In the genomic region with DNA sequence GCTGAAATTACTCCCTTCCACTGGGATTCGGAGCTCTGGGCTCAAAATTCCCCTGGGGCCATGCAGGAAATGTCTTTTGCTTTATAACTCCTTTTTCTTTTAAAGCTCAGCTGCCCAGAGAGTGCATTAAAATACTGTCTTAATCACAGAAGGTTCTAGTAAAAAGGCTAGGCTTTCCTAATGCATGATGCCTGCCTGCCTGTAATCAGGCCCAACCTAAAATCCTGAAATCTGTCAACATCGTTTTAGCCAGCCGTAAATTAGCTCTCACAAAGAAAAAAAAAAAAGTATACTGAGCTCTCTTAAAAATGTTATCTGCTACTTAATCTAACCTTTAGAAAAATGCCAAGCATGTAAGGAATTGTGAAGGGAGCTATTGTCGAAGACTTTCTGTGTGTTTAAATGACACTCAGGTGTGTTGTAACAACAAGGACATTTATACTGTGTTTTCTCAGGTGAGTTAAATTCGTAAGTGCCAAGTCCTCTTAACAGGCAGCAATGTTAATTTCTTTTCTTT, we compare ENCODE assay signal across 14 cellular contexts. TPM values are rescaled to one million over a fixed set of nuclear protein-coding genes. Genes with fewer than 3 reads are reported as not detected.
DNase-seq lines count a peak whose midpoint lies in the region; ATAC-seq, FAIRE-seq and TF ChIP-seq lines count a peak whose summit lies in the region.
"Had no signal": no experiment of that assay in that cellular context is flagged by ENCODE, and none has a peak within 500 bp of the region (broad histone marks: within the 10 kb centered on the region; RNA-seq: fewer than 3 reads in every experiment).

No MANE protein-coding gene starts in this region.

- no peak overlapping the region for H3K14ac ChIP-seq in IMR-90 (replicated peaks; ENCODE audit: low read depth, low read length)

- CTCF ChIA-PET in IMR-90 (lab: Yijun Ruan, JAX) = interaction anchor here (1.4 kb wide), 1 partner anchor 140 kb away, joined by 5 read pairs; no protein-coding TSS in a partner anchor

- WGBS in IMR-90 (ENCODE audit: extremely low coverage in 2 of 2, insufficient read length in 1 of 2), 2 experiments = no CpG with 5 or more reads among the region's 5 CpGs

- H3K4me2 ChIP-seq in IMR-90 (ENCODE audit: low read depth, low read length) (peak overlapping the region; percentile 22; the same call in 1 of the 2 replicates), osteoblast (ENCODE audit: insufficient read depth, low read length) (peak overlapping the region; percentile 66)

- no peaks in the 10 kb centered on the region for H3K79me1 ChIP-seq in IMR-90 (ENCODE audit: low read depth in 1 of 2, low read length in 2 of 2)

- H4K5ac ChIP-seq in IMR-90 (ENCODE audit: low read depth, low read length) = no peak overlapping the region

- no peak overlapping the region for H3K23ac ChIP-seq in IMR-90 (ENCODE audit: low read depth, low read length)

- POLR2A ChIA-PET in IMR-90 (lab: Charles Lee; ENCODE audit: unreplicated experiment) = interaction anchor here (0.6 kb wide), 1 partner anchor 1537 kb away, joined by 3 read pairs; no protein-coding TSS in a partner anchor

- no peak overlapping the region for H2AK9ac ChIP-seq in IMR-90 (replicated peaks; ENCODE audit: low read depth, low read length, poor library complexity)

- H4K91ac ChIP-seq in IMR-90 (ENCODE audit: insufficient read depth, low read depth, low read length) = no peak overlapping the region

- DNase-seq in AG08395 (ENCODE audit: low spot score) (peak; percentile 35), IMR-90 (no peak), osteoblast (ENCODE audit: insufficient read length, low spot score, missing footprints) (no peak), NCI-H146 (lab: John Stamatoyannopoulos, UW) (no peak), MG63 (no peak), 8988T (no peak)
- DNase-seq in activated CD4-positive, alpha-beta T cell treated with anti-CD3 and anti-CD28 coated beads, Interleukin-2, amount 50 U/mL, for 48 hours = no peak
- DNase-seq: activated CD8-positive, alpha-beta memory T cell treated with anti-CD3 and anti-CD28 coated beads, Interleukin-2, amount 50 U/mL, for 4 hours; KG1; NCI-H524; stimulated activated CD4-positive, alpha-beta T cell treated with anti-CD3 and anti-CD28 coated beads, Interleukin-2, amount 100 ng/mL, for 48 hours had no signal

- ATAC-seq in IMR-90 (ENCODE audit: low read depth) = peak; percentile 10; the same call in 1 of the 2 replicates
- ATAC-seq: natural killer cell treated with Interleukin-12 subunit alpha and Interleukin-12 subunit beta and Interleukin-15 and Interleukin-18, amount 100 ng/mL, for 72 hours had no signal

- H4K8ac ChIP-seq in IMR-90 (ENCODE audit: low read depth in 2 of 2, low read length in 2 of 2) = no peak overlapping the region

- H3K4ac ChIP-seq in IMR-90 (ENCODE audit: low read depth, low read length) = no peak overlapping the region

- intact Hi-C loops in IMR-90 (cut with micrococcal nuclease) = no loop called here

- TF ChIP-seq POLR2A in IMR-90 (IDR thresholded peaks at IDR 0.05; ENCODE audit: low read depth, low read length) = no peak

- TF ChIP-seq RAD21 in IMR-90 (IDR thresholded peaks at IDR 0.05; ENCODE audit: low read length) = no peak

- H2AFZ ChIP-seq in IMR-90 (replicated peaks; ENCODE audit: low read length, poor library complexity) = peak overlapping the region; percentile 5
- H2AFZ ChIP-seq in osteoblast (ENCODE audit: low read length) = no peak overlapping the region

- no peak overlapping the region for H3K4me3 ChIP-seq in IMR-90 (ENCODE audit: insufficient read depth, low read depth, low read length)
- H3K4me3 ChIP-seq in osteoblast (ENCODE audit: insufficient read depth, low read length) = no peak overlapping the region
- H3K4me3 ChIP-seq in MG63 = no peak overlapping the region

- in situ Hi-C loops in IMR-90 (cut with MboI; ENCODE audit: low sequenced_read_pairs) = no loop called here

- H2BK20ac ChIP-seq in IMR-90 (ENCODE audit: low read depth, low read length) = no peak overlapping the region

- H4K20me1 ChIP-seq in IMR-90 (ENCODE audit: insufficient read depth, low read length) (no peaks in the 10 kb centered on the region), osteoblast (ENCODE audit: insufficient read depth, low read length) (no peaks in the 10 kb centered on the region)

- no peak overlapping the region for H3K18ac ChIP-seq in IMR-90 (ENCODE audit: low read depth, low read length)

- no peak overlapping the region for H2BK120ac ChIP-seq in IMR-90 (ENCODE audit: low read depth, low read length)

- H3K79me2 ChIP-seq in osteoblast (ENCODE audit: insufficient read depth, low read length) = peaks cover 12% of the 10 kb centered on the region

- H3K36me3 ChIP-seq in IMR-90 (ENCODE audit: control insufficient read depth, insufficient read depth, low read length) = no peaks in the 10 kb centered on the region
- H3K36me3 ChIP-seq in osteoblast (ENCODE audit: insufficient read depth, low read length) = no peaks in the 10 kb centered on the region
- no peaks in the 10 kb centered on the region for H3K36me3 ChIP-seq in MG63

- no peaks in the 10 kb centered on the region for H3K9me1 ChIP-seq in IMR-90 (ENCODE audit: insufficient read depth, low read length)

- peak; percentile 46 for FAIRE-seq in endometrium (lab: Jason Lieb, UNC)
- FAIRE-seq: GM12891 had no signal

- no peak overlapping the region for H3K27ac ChIP-seq in IMR-90 (ENCODE audit: insufficient read depth, low read length)
- peak overlapping the region; percentile 75 for H3K27ac ChIP-seq in osteoblast (ENCODE audit: low read depth, low read length)

- no peak overlapping the region for H3K9ac ChIP-seq in IMR-90 (ENCODE audit: low read depth, low read length)

- TF ChIP-seq CTCF in IMR-90 (conservative IDR thresholded peaks at IDR 0.05; ENCODE audit: low read depth, low read length) (no peak), osteoblast (IDR thresholded peaks at IDR 0.05; ENCODE audit: extremely low read depth, low read depth, low read length) (no peak)

- BruUV-seq in IMR-90 (replicated peaks; lab: Mats Ljungman, UMichigan) = no TSS peak

- H2BK15ac ChIP-seq in IMR-90 (ENCODE audit: low read depth, low read length) = no peak overlapping the region

- no peak overlapping the region for H2BK5ac ChIP-seq in IMR-90 (ENCODE audit: low read depth, low read length, poor library complexity, severe bottlenecking)

- H3K27me3 ChIP-seq in IMR-90 (ENCODE audit: control insufficient read depth, insufficient read depth, low read length) = no peaks in the 10 kb centered on the region
- H3K27me3 ChIP-seq in osteoblast (ENCODE audit: insufficient read depth, low read length) = no peaks in the 10 kb centered on the region
- no peaks in the 10 kb centered on the region for H3K27me3 ChIP-seq in MG63

- H3K9me3 ChIP-seq in IMR-90 (ENCODE audit: control insufficient read depth, insufficient read depth, low read length) (no peaks in the 10 kb centered on the region), osteoblast (ENCODE audit: low read depth, low read length) (no peaks in the 10 kb centered on the region), MG63 (no peaks in the 10 kb centered on the region)

- H3K56ac ChIP-seq in IMR-90 (ENCODE audit: extremely low read depth, insufficient read depth, low read length) = no peak overlapping the region

- no peak overlapping the region for H2AK5ac ChIP-seq in IMR-90 (ENCODE audit: low read depth, low read length)

- dilution Hi-C loops in IMR-90 (cut with HindIII; ENCODE audit: low sequenced_read_pairs, unreplicated experiment) = no loop called here

- H3K4me1 ChIP-seq in IMR-90 (ENCODE audit: control insufficient read depth, insufficient read depth, low read length) (peaks cover 4% of the 10 kb centered on the region), osteoblast (ENCODE audit: insufficient read depth, low read length) (peaks cover 45% of the 10 kb centered on the region)

TF ChIP-seq in IMR-90, 13 proteins besides CTCF, POLR2A, EP300 and RAD21:
- TF ChIP-seq BHLHE40 (IDR thresholded peaks at IDR 0.05; ENCODE audit: low read depth, low read length) (no peak), FOS (IDR thresholded peaks at IDR 0.05; ENCODE audit: low read depth, low read length) (no peak), MXI1 (IDR thresholded peaks at IDR 0.05; ENCODE audit: borderline replicate concordance, low read depth, low read length) (no peak), RCOR1 (IDR thresholded peaks at IDR 0.05; ENCODE audit: insufficient replicate concordance, low read length) (no peak), MAZ (IDR thresholded peaks at IDR 0.05; ENCODE audit: borderline replicate concordance, low read depth, low read length) (no peak), CEBPB (IDR thresholded peaks at IDR 0.05; ENCODE audit: low read depth, low read length) (no peak), USF2 (IDR thresholded peaks at IDR 0.05; ENCODE audit: low read depth, low read length) (no peak)

RNA-seq across cellular contexts. Expression of gene RARB, which starts 26.4 kb away (rescaled TPM):
- total RNA-seq in IMR-90 (2012; rRNA removed) (1.4 TPM in 2 replicates), osteoblast (4.1 and 7.6 TPM in 2 replicates)
- 0.52 and 0.53 TPM in 2 replicates for polyA plus RNA-seq in IMR-90 (2012; rRNA removed)
- polyA plus RNA-seq in IMR-90 (2012; cell fraction: cytosol; rRNA removed) = 0.14 and 0.45 TPM in 2 replicates
- polyA plus RNA-seq in IMR-90 (2012; cell fraction: nucleus; rRNA removed; ENCODE audit: low replicate concordance) = 0.10 and 0.48 TPM in 2 replicates
- 1.5 and 2.4 TPM in 2 replicates for total RNA-seq in MG63 (2014; rRNA removed; shearing (Covaris generic); ENCODE audit: low replicate concordance)
- total RNA-seq: natural killer cell treated with Interleukin-12 subunit alpha and Interleukin-12 subunit beta and Interleukin-15 and Interleukin-18, amount 100 ng/mL, for 72 hours had no signal
